Comparison of ENCODE assay signal across 9 cellular contexts in the genomic region with DNA sequence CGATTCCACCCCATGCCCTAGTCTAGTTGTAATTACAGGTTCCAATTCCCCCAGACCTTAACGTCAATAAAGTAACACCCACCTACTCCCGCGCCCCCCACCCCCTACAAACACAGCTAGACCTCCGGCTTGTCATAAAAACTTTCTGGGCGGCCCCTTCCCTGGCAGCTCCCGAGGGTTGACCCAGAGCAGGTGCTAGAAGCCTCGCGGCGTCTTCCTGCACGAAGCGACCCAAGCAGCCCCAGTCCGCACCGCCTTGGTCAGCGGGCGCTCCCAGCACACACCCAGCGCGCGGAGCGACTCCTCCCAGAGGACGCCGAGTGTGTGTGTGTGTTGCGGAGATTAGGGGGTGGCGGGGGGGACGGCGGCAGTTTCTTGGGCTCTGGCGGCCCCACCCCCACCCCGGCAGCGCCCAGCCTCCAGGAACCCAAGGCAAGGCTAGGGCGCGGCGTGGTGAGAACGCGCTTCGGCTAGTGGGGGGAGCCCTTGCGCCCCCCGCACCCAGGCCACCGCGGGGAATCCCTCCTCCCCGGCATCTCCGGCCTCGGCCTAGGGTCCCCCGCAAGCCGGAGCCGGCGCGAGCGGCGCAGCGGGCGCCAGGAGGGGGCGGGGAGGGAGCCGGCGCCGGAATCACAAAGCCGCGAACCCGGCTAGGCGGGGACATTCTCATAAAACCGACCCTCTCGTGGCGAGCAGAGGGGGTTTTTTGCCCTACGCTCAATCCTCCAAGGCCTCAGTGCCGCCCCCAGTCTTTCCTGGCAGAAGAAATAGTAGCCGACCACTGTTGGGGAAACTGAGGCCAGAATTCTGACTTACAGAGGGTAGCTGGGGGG. TPM values are rescaled to one million over a fixed set of nuclear protein-coding genes. Genes with fewer than 3 reads are reported as not detected.
DNase-seq lines count a peak whose midpoint lies in the region; ATAC-seq, FAIRE-seq and TF ChIP-seq lines count a peak whose summit lies in the region.
"Had no signal": no experiment of that assay in that cellular context is flagged by ENCODE, and none has a peak within 500 bp of the region (broad histone marks: within the 10 kb centered on the region; RNA-seq: fewer than 3 reads in every experiment).

No MANE protein-coding gene starts in this region.

- 1% methylated on average over 59 to 65 of the region's 65 CpGs for whole genome bisulfite sequencing in heart right ventricle, 2 donors

- TF ChIP-seq POLR2A in GM12892 (IDR thresholded peaks at IDR 0.05; ENCODE audit: low read depth, low read length), result no peak
- peak; percentile 93 to 95 for TF ChIP-seq POLR2A in Peyer's patch (IDR thresholded peaks at IDR 0.05)

- H3K27ac ChIP-seq in Peyer's patch, result peak overlapping the region in 3 of 4 donors; percentile 88 to 97 (median 95)
- peak overlapping the region; percentile 85 to 98 (median 94) for H3K27ac ChIP-seq in heart right ventricle
- H3K27ac ChIP-seq in parathyroid adenoma, result peak overlapping the region; percentile 87

- H3K27me3 ChIP-seq in Peyer's patch (no peaks in the 10 kb centered on the region), heart right ventricle (peaks cover 0 to 84% (median 41%) of the 10 kb centered on the region in 7 donors), parathyroid adenoma (ENCODE audit: control insufficient read depth, insufficient read depth, low read length) (no peaks in the 10 kb centered on the region)

- ATAC-seq in heart right ventricle, result peak in 6 of 8 donors; percentile 8 to 30 (median 16)
- no peak for ATAC-seq in GM18873 (IDR thresholded peaks at IDR 0.05; ENCODE audit: low FRiP score, unreplicated experiment)
- no peak for ATAC-seq in GM21360 (IDR thresholded peaks at IDR 0.05; ENCODE audit: unreplicated experiment)

- no peak for FAIRE-seq in GM12892 (lab: Jason Lieb, UNC)

- no peaks in the 10 kb centered on the region for H3K36me3 ChIP-seq in Peyer's patch
- H3K36me3 ChIP-seq in heart right ventricle, result no peaks in the 10 kb centered on the region
- no peaks in the 10 kb centered on the region for H3K36me3 ChIP-seq in parathyroid adenoma (ENCODE audit: control insufficient read depth, insufficient read depth, low read length)

- peak overlapping the region; percentile 23 to 94 (median 66) for H3K4me3 ChIP-seq in Peyer's patch
- peak overlapping the region; percentile 56 to 92 (median 84) for H3K4me3 ChIP-seq in heart right ventricle
- peak overlapping the region; percentile 62 for H3K4me3 ChIP-seq in parathyroid adenoma (ENCODE audit: low read depth, low read length)

- intact Hi-C loops in heart right ventricle (cut with DNase I), result loop anchor here in 5 of 10 donors (2.0 to 5.0 kb wide), 7 partner anchors 25 to 174 kb away; no protein-coding TSS in a partner anchor

- DNase-seq in GM12892 (ENCODE audit: insufficient read length) (peak; percentile 1), Peyer's patch (peak in 2 of 3 donors; percentile 84 to 91), heart right ventricle (peak; percentile 39 to 52), T-helper 1 cell (no peak), AG08395 (ENCODE audit: low spot score) (no peak)

- TF ChIP-seq CTCF in Peyer's patch (IDR thresholded peaks at IDR 0.05), result peak in 3 of 6 experiments; percentile 0 to 17 (median 9)
- peak in 1 of 9 donors; percentile 16 for TF ChIP-seq CTCF in heart right ventricle (IDR thresholded peaks at IDR 0.05)
- peak; percentile 26 for TF ChIP-seq CTCF in parathyroid adenoma (IDR thresholded peaks at IDR 0.05)

- no peaks in the 10 kb centered on the region for H3K9me3 ChIP-seq in Peyer's patch
- H3K9me3 ChIP-seq in heart right ventricle, result no peaks in the 10 kb centered on the region
- no peaks in the 10 kb centered on the region for H3K9me3 ChIP-seq in parathyroid adenoma (ENCODE audit: control insufficient read depth, low read length)

- H3K79me2 ChIP-seq in parathyroid adenoma, result peaks cover 32% of the 10 kb centered on the region

- H2AFZ ChIP-seq in parathyroid adenoma, result peak overlapping the region; percentile 68

- H3K9ac ChIP-seq in parathyroid adenoma, result peak overlapping the region; percentile 41

- peaks cover 8 to 64% (median 24%) of the 10 kb centered on the region in 4 donors for H3K4me1 ChIP-seq in Peyer's patch
- peaks cover 9 to 96% (median 60%) of the 10 kb centered on the region in 9 donors for H3K4me1 ChIP-seq in heart right ventricle
- peaks cover 23% of the 10 kb centered on the region for H3K4me1 ChIP-seq in parathyroid adenoma

- H3K4me2 ChIP-seq in parathyroid adenoma (ENCODE audit: low read length), result peak overlapping the region; percentile 92

RNA-seq across cellular contexts. Expression of gene PCDH1, which starts 2.2 kb away (rescaled TPM):
- polyA plus RNA-seq in GM12892 (2012; ENCODE audit: missing spikeins), result not detected
- total RNA-seq in Peyer's patch (100 to 1,000 TPM in 3 of 4 donors, 10 to 100 TPM in 1; 64.4 to 169 (median 164) TPM), heart right ventricle (10 to 100 TPM in 9 of 10 donors, 1 to 10 TPM in 1; 8.4 to 45.8 (median 17.9) TPM)
- 10 to 100 TPM; 16.2 to 21.6 TPM for polyA plus RNA-seq in heart right ventricle
- total RNA-seq: T-helper 1 cell treated with Interleukin-12 subunit alpha and Interleukin-12 subunit beta and Interleukin-4 antibody, amounts not matched to agents 30 ng/mL and 1 ng/mL, for 36 hours had no signal

RNA-seq across cellular contexts. Expression of gene DELE1, which starts 47.7 kb away (rescaled TPM):
- polyA plus RNA-seq in GM12892 (2012; ENCODE audit: missing spikeins), result 43.2 TPM
- total RNA-seq in Peyer's patch (100 to 1,000 TPM in 2 of 4 donors, 10 to 100 TPM in 2; 76.0 to 144 (median 96.0) TPM), heart right ventricle (100 to 1,000 TPM in 6 of 10 donors, 10 to 100 TPM in 4; 82.1 to 192 (median 141) TPM)
- polyA plus RNA-seq in heart right ventricle, result 10 to 100 TPM; 50.1 to 69.8 TPM

Comparison
In these comparisons a context has a peak if more than half of its experiments do, and no peak if none do; other contexts are left out.
1. DNase-seq: peak in GM12892 (single experiment), Peyer's patch (2 of 3) and heart right ventricle (2 of 2); none in T-helper 1 cell (0 of 5) and AG08395 (single experiment).
2. ATAC-seq: peak in heart right ventricle (6 of 8); none in GM18873 (single experiment) and GM21360 (single experiment).
3. Peak in every context shown above with its lines, with median percentiles within 50 percentile points of each other: H3K27ac ChIP-seq and H3K4me3 ChIP-seq.